Comparison of ENCODE assay signal across 18 cellular contexts in the genomic region with DNA sequence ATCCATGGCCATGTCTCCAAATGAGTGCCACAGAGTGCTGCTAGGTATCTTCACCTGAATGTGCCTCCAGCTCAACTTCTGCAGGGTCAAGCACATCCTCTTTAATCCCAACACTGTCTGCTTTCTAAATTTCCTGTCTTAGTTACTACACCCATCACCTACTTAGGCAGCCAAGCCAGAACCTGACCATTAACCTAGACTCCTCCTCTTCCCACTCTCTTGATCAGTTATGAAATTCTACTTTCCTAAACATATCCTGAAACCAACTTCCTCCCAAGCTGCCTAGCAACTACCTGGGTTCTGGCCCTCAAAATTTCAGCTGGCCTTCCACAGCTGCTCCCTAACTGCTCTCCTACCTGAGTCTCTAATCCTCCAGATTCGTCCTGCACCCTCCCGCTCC. TPM values are rescaled to one million over a fixed set of nuclear protein-coding genes. Genes with fewer than 3 reads are reported as not detected.
DNase-seq lines count a peak whose midpoint lies in the region; ATAC-seq lines count a peak whose summit lies in the region.
"Had no signal": no experiment of that assay in that cellular context is flagged by ENCODE, and none has a peak within 500 bp of the region (broad histone marks: within the 10 kb centered on the region; RNA-seq: fewer than 3 reads in every experiment).

No MANE protein-coding gene starts in this region.

- peak; percentile 31 for ATAC-seq in left lobe of liver
- ATAC-seq: GM12878 had no signal

- DNase-seq in NOMO-1 treated with DMSO at 0.1 percent for 48 hours (lab: John Stamatoyannopoulos, UW; ENCODE audit: unreplicated experiment): peak; percentile 10
- no peak for DNase-seq in NOMO-1 treated with dmso at 0.1 percent for 144 hours (lab: John Stamatoyannopoulos, UW; ENCODE audit: unreplicated experiment)
- DNase-seq in SKM-1 (lab: John Stamatoyannopoulos, UW; ENCODE audit: unreplicated experiment): peak; percentile 45
- no peak for DNase-seq in left lobe of liver (ENCODE audit: low spot score)
- no peak for DNase-seq in NCI-H2227 treated with DMSO at 0.1 percent for 48 hours (lab: John Stamatoyannopoulos, UW)
- no peak for DNase-seq in superior temporal gyrus (ENCODE audit: extremely low spot score)
- DNase-seq in DMS 273 (lab: John Stamatoyannopoulos, UW; ENCODE audit: unreplicated experiment): no peak
- DNase-seq: 8988T; Calu3; CD4-positive, alpha-beta memory T cell; DMS 273 treated with DMSO at 0.1 percent for 48 hours; DMS53; DND-41; EL; GM23248; IMR-90 had no signal

RNA-seq across cellular contexts. Expression of gene CADM1, which starts 22.7 kb away (rescaled TPM):
- total RNA-seq in left lobe of liver: 27.2 TPM
- total RNA-seq: G401 had no signal

Comparison
In these comparisons a context has a peak if more than half of its experiments do, and no peak if none do; other contexts are left out.
1. DNase-seq: peak in NOMO-1 treated with DMSO at 0.1 percent for 48 hours (single experiment) and SKM-1 (single experiment); none in NOMO-1 treated with dmso at 0.1 percent for 144 hours (single experiment), left lobe of liver (single experiment), NCI-H2227 treated with DMSO at 0.1 percent for 48 hours (single experiment), superior temporal gyrus (single experiment) and DMS 273 (single experiment).